Comparison of ENCODE assay signal across 34 cellular contexts in the genomic region with DNA sequence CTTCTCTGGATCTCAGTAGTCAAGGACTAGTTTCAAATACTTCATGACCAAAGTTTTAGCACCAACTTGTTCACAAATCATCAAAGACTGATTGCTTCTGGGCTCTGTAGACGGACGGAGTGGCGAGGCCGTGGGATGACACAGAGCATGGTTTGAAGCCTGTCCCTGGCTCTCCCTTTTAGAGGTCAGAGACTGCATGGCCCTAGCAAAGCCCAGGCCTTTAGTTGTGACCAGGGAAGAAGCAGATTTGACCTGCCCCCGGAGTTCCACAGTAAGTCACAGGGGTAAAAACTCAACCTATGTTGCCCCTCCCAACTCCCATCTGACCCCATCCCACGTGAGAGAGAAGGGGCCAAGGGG.
"Had no signal": no experiment of that assay in that cellular context is flagged by ENCODE, and none has a peak within 500 bp of the region (broad histone marks: within the 10 kb centered on the region; RNA-seq: fewer than 3 reads in every experiment).

No MANE protein-coding gene starts in this region.

- H3K9me3 ChIP-seq: adrenal gland, body of pancreas, breast epithelium, MG63, SJSA1, SK-N-SH had no signal

- ATAC-seq: activated CD8-positive, alpha-beta memory T cell treated with anti-CD3 and anti-CD28 coated beads, Interleukin-2, amount 10 ng/mL, durations not matched to agents 7 days and 5 days; activated naive CD4-positive, alpha-beta T cell treated with anti-CD3 and anti-CD28 coated beads, Interleukin-2, amount 50 U/mL, for 72 hours; body of pancreas; Panc1; T-cell; T-helper 17 cell had no signal

- H3K27ac Mint-ChIP-seq: activated CD4-positive, alpha-beta memory T cell treated with anti-CD3 and anti-CD28 coated beads, Interleukin-2, amount 10 ng/mL, durations not matched to agents 7 days and 5 days; activated CD8-positive, alpha-beta memory T cell treated with anti-CD3 and anti-CD28 coated beads, Interleukin-2, amount 10 ng/mL, durations not matched to agents 7 days and 5 days; activated naive CD4-positive, alpha-beta T cell treated with anti-CD3 and anti-CD28 coated beads for 36 hours; T-cell; T-helper 17 cell had no signal

- H3K36me3 ChIP-seq: adrenal gland, breast epithelium, MG63, WERI-Rb-1 had no signal

- H3K9ac ChIP-seq: SK-N-SH had no signal

- H3K27ac ChIP-seq: body of pancreas, breast epithelium, SJSA1, WERI-Rb-1 had no signal

- H3K27me3 ChIP-seq: adrenal gland, body of pancreas, breast epithelium, MG63, SJSA1 had no signal

- H3K4me3 ChIP-seq: adrenal gland, body of pancreas, breast epithelium, MG63, SJSA1 had no signal

- H3K4me1 ChIP-seq: body of pancreas, breast epithelium, SJSA1 had no signal

- H3K27me3 Mint-ChIP-seq: activated CD4-positive, alpha-beta memory T cell treated with anti-CD3 and anti-CD28 coated beads, Interleukin-2, amount 10 ng/mL, durations not matched to agents 7 days and 5 days; activated CD8-positive, alpha-beta memory T cell treated with anti-CD3 and anti-CD28 coated beads, Interleukin-2, amount 10 ng/mL, durations not matched to agents 7 days and 5 days; T-cell; T-helper 17 cell had no signal

- H3K4me3 Mint-ChIP-seq: activated CD4-positive, alpha-beta memory T cell treated with anti-CD3 and anti-CD28 coated beads, Interleukin-2, amount 10 ng/mL, durations not matched to agents 7 days and 5 days; activated CD8-positive, alpha-beta memory T cell treated with anti-CD3 and anti-CD28 coated beads, Interleukin-2, amount 10 ng/mL, durations not matched to agents 7 days and 5 days; activated naive CD4-positive, alpha-beta T cell treated with anti-CD3 and anti-CD28 coated beads for 36 hours; T-cell; T-helper 17 cell had no signal

- H3K9me3 Mint-ChIP-seq: activated CD4-positive, alpha-beta memory T cell treated with anti-CD3 and anti-CD28 coated beads, Interleukin-2, amount 10 ng/mL, durations not matched to agents 7 days and 5 days; activated naive CD4-positive, alpha-beta T cell treated with anti-CD3 and anti-CD28 coated beads for 36 hours; T-cell had no signal

- H3K4me1 Mint-ChIP-seq: activated CD4-positive, alpha-beta memory T cell treated with anti-CD3 and anti-CD28 coated beads, Interleukin-2, amount 10 ng/mL, durations not matched to agents 7 days and 5 days; activated CD8-positive, alpha-beta memory T cell treated with anti-CD3 and anti-CD28 coated beads, Interleukin-2, amount 10 ng/mL, durations not matched to agents 7 days and 5 days had no signal

- DNase-seq: activated CD4-positive, alpha-beta memory T cell treated with anti-CD3 and anti-CD28 coated beads, Interleukin-2, amount 10 ng/mL, durations not matched to agents 7 days and 5 days; activated CD4-positive, alpha-beta T cell treated with anti-CD3 and anti-CD28 coated beads for 1 hour; activated CD4-positive, alpha-beta T cell treated with anti-CD3 and anti-CD28 coated beads for 48 hours; activated CD4-positive, CD25-positive, alpha-beta regulatory T cell; activated CD8-positive, alpha-beta memory T cell treated with anti-CD3 and anti-CD28 coated beads for 24 hours; activated CD8-positive, alpha-beta memory T cell treated with anti-CD3 and anti-CD28 coated beads, Interleukin-2, amount 10 ng/mL, durations not matched to agents 7 days and 5 days; activated CD8-positive, alpha-beta memory T cell treated with anti-CD3 and anti-CD28 coated beads, Interleukin-2, amount 50 U/mL, for 48 hours; activated gamma-delta T cell treated with Interleukin-2 at 50 U/mL for 16 hours; activated naive CD4-positive, alpha-beta T cell treated with anti-CD3 and anti-CD28 coated beads for 36 hours; activated T-cell treated with anti-CD3 and anti-CD28 coated beads, Interleukin-2, amount 50 U/mL, for 1 hour; body of pancreas; caudate nucleus; Kasumi-1; KG1; MG63; NCI-H1048; NCI-H1105 treated with DMSO at 0.1 percent for 48 hours; NCI-H1436; NCI-H1694; NCI-H1930; NCI-H2081 treated with DMSO at 0.1 percent for 48 hours; NCI-H226; NCI-H524 treated with DMSO at 0.1 percent for 48 hours; SHP77; SK-N-SH; T-cell; T-helper 17 cell; T1000; WERI-Rb-1 had no signal

- H3K4me2 ChIP-seq: SK-N-SH had no signal
